In the genomic region with DNA sequence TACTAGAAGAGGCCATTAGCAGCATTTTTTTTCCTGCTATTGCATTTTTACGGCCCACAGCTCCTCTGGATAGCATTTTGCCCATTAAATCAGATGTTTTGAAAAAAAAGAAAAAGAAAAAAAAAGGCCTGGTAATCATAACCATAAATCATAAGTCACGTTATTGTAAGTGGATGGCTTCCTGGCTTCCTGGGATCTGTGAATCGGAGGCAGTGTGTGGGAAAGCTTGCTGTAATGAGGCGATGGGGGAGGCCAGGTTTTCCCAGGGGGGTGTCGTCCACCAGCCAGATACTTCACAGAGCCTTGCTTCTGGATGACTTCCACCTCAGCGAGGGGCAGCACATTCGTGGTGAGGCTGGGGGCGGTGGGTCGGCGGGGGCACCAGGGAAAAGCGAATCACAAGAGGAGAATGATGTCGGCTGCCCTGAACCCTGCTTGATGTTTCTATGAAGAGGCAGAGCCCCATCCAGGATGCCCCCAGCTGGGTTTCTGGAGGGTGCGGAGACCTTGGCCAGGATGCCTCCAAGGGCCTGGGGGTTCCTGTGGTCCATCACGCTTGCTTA, we compare ENCODE assay signal across 17 cellular contexts.
"Had no signal": no experiment of that assay in that cellular context is flagged by ENCODE, and none has a peak within 500 bp of the region (broad histone marks: within the 10 kb centered on the region; RNA-seq: fewer than 3 reads in every experiment).

No MANE protein-coding gene starts in this region.

- H3K36me3 ChIP-seq: colonic mucosa, tibial artery had no signal

- H3K36me3 Mint-ChIP-seq: activated CD8-positive, alpha-beta memory T cell treated with anti-CD3 and anti-CD28 coated beads, Interleukin-2, amount 10 ng/mL, durations not matched to agents 7 days and 5 days; brain; immature natural killer cell; natural killer cell had no signal

- H3K27me3 Mint-ChIP-seq: brain had no signal

- H3K4me3 Mint-ChIP-seq: activated CD8-positive, alpha-beta memory T cell treated with anti-CD3 and anti-CD28 coated beads, Interleukin-2, amount 10 ng/mL, durations not matched to agents 7 days and 5 days; activated naive CD4-positive, alpha-beta T cell treated with anti-CD3 and anti-CD28 coated beads for 36 hours; activated T-helper 17 cell treated with anti-CD3 and anti-CD28 coated beads, Interleukin-2, amount 50 U/mL, for 72 hours; immature natural killer cell; natural killer cell had no signal

- H3K27ac ChIP-seq: colonic mucosa, tibial artery had no signal

- H3K4me1 ChIP-seq: colonic mucosa had no signal

- DNase-seq: activated CD4-positive, alpha-beta T cell treated with anti-CD3 and anti-CD28 coated beads, Interleukin-2, amount 50 U/mL, for 48 hours; activated CD8-positive, alpha-beta memory T cell treated with anti-CD3 and anti-CD28 coated beads, Interleukin-2, amount 10 ng/mL, durations not matched to agents 7 days and 5 days; activated naive CD4-positive, alpha-beta T cell treated with anti-CD3 and anti-CD28 coated beads for 36 hours; anterior cingulate cortex; central memory CD4-positive, alpha-beta T cell; colonic mucosa; immature natural killer cell; kidney glomerular epithelial cell; natural killer cell; occipital lobe; retina; stimulated activated naive CD8-positive, alpha-beta T cell treated with anti-CD3 and anti-CD28 coated beads, Interleukin-15, Interleukin-2, amounts not matched to agents 100 U/mL and 50 U/mL, for 24 hours; substantia nigra; SW 1271; tibial artery had no signal

- H3K4me3 ChIP-seq: colonic mucosa, tibial artery had no signal

- H3K9me3 ChIP-seq: colonic mucosa, tibial artery had no signal

- ATAC-seq: activated CD8-positive, alpha-beta memory T cell treated with anti-CD3 and anti-CD28 coated beads, Interleukin-2, amount 10 ng/mL, durations not matched to agents 7 days and 5 days; activated T-helper 17 cell treated with anti-CD3 and anti-CD28 coated beads, Interleukin-2, amount 50 U/mL, for 72 hours; natural killer cell; stimulated activated naive CD8-positive, alpha-beta T cell treated with anti-CD3 and anti-CD28 coated beads, Interleukin-15, Interleukin-2, amounts not matched to agents 100 U/mL and 50 U/mL, for 24 hours had no signal

- H3K9me3 Mint-ChIP-seq: activated naive CD4-positive, alpha-beta T cell treated with anti-CD3 and anti-CD28 coated beads for 36 hours; activated T-helper 17 cell treated with anti-CD3 and anti-CD28 coated beads, Interleukin-2, amount 50 U/mL, for 72 hours; brain; immature natural killer cell; natural killer cell had no signal

- H3K27me3 ChIP-seq: colonic mucosa had no signal

- H3K27ac Mint-ChIP-seq: activated CD8-positive, alpha-beta memory T cell treated with anti-CD3 and anti-CD28 coated beads, Interleukin-2, amount 10 ng/mL, durations not matched to agents 7 days and 5 days; activated naive CD4-positive, alpha-beta T cell treated with anti-CD3 and anti-CD28 coated beads for 36 hours; activated T-helper 17 cell treated with anti-CD3 and anti-CD28 coated beads, Interleukin-2, amount 50 U/mL, for 72 hours; natural killer cell had no signal

- H3K4me1 Mint-ChIP-seq: activated CD8-positive, alpha-beta memory T cell treated with anti-CD3 and anti-CD28 coated beads, Interleukin-2, amount 10 ng/mL, durations not matched to agents 7 days and 5 days; activated T-helper 17 cell treated with anti-CD3 and anti-CD28 coated beads, Interleukin-2, amount 50 U/mL, for 72 hours; immature natural killer cell; natural killer cell had no signal
